ENCODE assay signal across 8 cellular contexts in the genomic region with DNA sequence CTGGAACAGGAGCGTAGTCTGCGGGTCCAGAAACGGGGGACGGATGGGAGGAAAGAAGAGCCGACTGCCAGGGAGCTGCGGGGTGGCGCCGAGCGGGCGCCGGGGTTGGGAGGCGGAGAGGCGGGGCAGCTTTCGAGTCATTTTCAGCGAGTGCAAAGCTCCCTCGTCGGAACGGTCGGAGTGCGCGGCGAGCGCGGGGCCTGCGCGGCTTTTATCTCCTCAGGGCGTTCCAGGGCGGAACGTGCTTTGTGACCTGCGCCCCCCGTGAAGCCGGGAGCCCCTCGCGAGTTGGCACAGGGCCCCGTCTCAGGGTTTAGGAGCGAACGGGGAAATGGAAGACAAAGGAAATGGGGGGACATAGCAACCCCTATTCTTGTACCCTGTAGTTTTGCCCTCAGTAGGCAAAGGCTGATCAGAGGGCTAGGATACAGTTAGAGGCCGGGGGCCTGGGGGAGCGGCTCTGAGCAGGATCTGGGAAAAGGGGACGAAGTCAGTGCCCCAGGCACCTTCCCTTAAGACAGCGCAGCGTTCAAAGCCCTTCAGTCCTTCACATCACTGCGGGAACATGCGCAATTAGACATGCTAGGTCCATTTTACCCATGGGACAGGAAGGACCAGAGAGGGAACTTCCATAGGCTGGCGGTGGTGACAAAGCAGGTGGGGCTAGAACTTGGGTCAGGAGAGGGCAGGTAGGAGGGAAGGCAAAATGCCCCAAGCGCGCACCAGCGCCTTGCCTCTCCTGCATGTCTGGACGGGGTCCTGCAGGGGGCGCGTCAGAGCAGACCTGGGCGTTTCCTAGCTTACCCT.
DNase-seq lines count a peak whose midpoint lies in the region; ATAC-seq and TF ChIP-seq lines count a peak whose summit lies in the region.

No MANE protein-coding gene starts in this region.

- peak; percentile 31 to 51 (median 49) for TF ChIP-seq CTCF in ascending aorta (IDR thresholded peaks at IDR 0.05)

- peak overlapping the region; percentile 59 to 61 for H3K4me3 ChIP-seq in ascending aorta

- intact Hi-C loops in ascending aorta (cut with DNase I), result loop anchor here (5.0 to 10.0 kb wide), 2 partner anchors 106 to 194 kb away; partner anchors contain the start of gene IL18R1

- peak; percentile 6 for DNase-seq in NCI-H510A treated with DMSO at 0.1 percent for 48 hours (lab: John Stamatoyannopoulos, UW)
- no peak for DNase-seq in NCI-H510A (lab: John Stamatoyannopoulos, UW)
- no peak for DNase-seq in ascending aorta (ENCODE audit: low spot score in 2 of 2)
- DNase-seq in iris pigment epithelial cell (ENCODE audit: low read depth), result peak; percentile 46
- DNase-seq in stimulated activated CD4-positive, alpha-beta T cell treated with anti-CD3 and anti-CD28 coated beads, Interleukin-15, amount 100 ng/mL, for 48 hours (ENCODE audit: low read depth in 2 of 2), result peak; percentile 59 to 60
- no peak for DNase-seq in GOT3 (lab: John Stamatoyannopoulos, UW)

- H3K27ac ChIP-seq in ascending aorta, result no peak overlapping the region

- H3K9me3 ChIP-seq in ascending aorta, result no peaks in the 10 kb centered on the region

- no peaks in the 10 kb centered on the region for H3K36me3 ChIP-seq in ascending aorta

- peaks cover 0 to 5% of the 10 kb centered on the region in 2 donors for H3K4me1 ChIP-seq in ascending aorta

- ATAC-seq in SK-N-SH treated with all-trans-retinoic acid at 6 μM for 48 hours (peak; percentile 91), GM19452 (IDR thresholded peaks at IDR 0.05; ENCODE audit: unreplicated experiment) (no peak)

- H3K27me3 ChIP-seq in ascending aorta, result no peaks in the 10 kb centered on the region

TF ChIP-seq in SK-N-SH treated with all-trans-retinoic acid at 6 μM for 48 hours, 23 proteins besides CTCF, POLR2A, EP300 and RAD21:
- no peak for TF ChIP-seq ZFP30 (CRISPR knock-in tag; IDR thresholded peaks at IDR 0.05)
- no peak for TF ChIP-seq CSDC2 (CRISPR knock-in tag; IDR thresholded peaks at IDR 0.05)
- no peak for TF ChIP-seq ZC3H10 (CRISPR knock-in tag; IDR thresholded peaks at IDR 0.05)
- TF ChIP-seq, protein P1, sequence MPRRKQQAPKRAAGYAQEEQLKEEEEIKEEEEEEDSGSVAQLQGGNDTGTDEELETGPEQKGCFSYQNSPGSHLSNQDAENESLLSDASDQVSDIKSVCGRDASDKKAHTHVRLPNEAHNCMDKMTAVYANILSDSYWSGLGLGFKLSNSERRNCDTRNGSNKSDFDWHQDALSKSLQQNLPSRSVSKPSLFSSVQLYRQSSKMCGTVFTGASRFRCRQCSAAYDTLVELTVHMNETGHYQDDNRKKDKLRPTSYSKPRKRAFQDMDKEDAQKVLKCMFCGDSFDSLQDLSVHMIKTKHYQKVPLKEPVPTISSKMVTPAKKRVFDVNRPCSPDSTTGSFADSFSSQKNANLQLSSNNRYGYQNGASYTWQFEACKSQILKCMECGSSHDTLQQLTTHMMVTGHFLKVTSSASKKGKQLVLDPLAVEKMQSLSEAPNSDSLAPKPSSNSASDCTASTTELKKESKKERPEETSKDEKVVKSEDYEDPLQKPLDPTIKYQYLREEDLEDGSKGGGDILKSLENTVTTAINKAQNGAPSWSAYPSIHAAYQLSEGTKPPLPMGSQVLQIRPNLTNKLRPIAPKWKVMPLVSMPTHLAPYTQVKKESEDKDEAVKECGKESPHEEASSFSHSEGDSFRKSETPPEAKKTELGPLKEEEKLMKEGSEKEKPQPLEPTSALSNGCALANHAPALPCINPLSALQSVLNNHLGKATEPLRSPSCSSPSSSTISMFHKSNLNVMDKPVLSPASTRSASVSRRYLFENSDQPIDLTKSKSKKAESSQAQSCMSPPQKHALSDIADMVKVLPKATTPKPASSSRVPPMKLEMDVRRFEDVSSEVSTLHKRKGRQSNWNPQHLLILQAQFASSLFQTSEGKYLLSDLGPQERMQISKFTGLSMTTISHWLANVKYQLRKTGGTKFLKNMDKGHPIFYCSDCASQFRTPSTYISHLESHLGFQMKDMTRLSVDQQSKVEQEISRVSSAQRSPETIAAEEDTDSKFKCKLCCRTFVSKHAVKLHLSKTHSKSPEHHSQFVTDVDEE (CRISPR knock-in tag; IDR thresholded peaks at IDR 0.05), result no peak
- no peak for TF ChIP-seq ESRRG (CRISPR knock-in tag; IDR thresholded peaks at IDR 0.05)
- no peak for TF ChIP-seq TOX (CRISPR knock-in tag; IDR thresholded peaks at IDR 0.05; ENCODE audit: borderline replicate concordance)
- no peak for TF ChIP-seq GLIS3 (CRISPR knock-in tag; IDR thresholded peaks at IDR 0.05)
- no peak for TF ChIP-seq PATZ1 (CRISPR knock-in tag; IDR thresholded peaks at IDR 0.05; ENCODE audit: borderline replicate concordance)
- no peak for TF ChIP-seq ISL1 (CRISPR knock-in tag; IDR thresholded peaks at IDR 0.05)
- TF ChIP-seq ZNF565 (CRISPR knock-in tag; conservative IDR thresholded peaks at IDR 0.05; ENCODE audit: low read depth), result no peak
- TF ChIP-seq ZNF8 (CRISPR knock-in tag; IDR thresholded peaks at IDR 0.05), result no peak
- no peak for TF ChIP-seq ZFP3 (CRISPR knock-in tag; IDR thresholded peaks at IDR 0.05)
- TF ChIP-seq BACH2 (CRISPR knock-in tag; IDR thresholded peaks at IDR 0.05; ENCODE audit: borderline replicate concordance), result no peak
- no peak for TF ChIP-seq TCF4 (CRISPR knock-in tag; IDR thresholded peaks at IDR 0.05; ENCODE audit: borderline replicate concordance)
- TF ChIP-seq RARB (CRISPR knock-in tag; IDR thresholded peaks at IDR 0.05), result no peak
- TF ChIP-seq OSR1 (CRISPR knock-in tag; IDR thresholded peaks at IDR 0.05), result no peak
- no peak for TF ChIP-seq ZNF70 (CRISPR knock-in tag; IDR thresholded peaks at IDR 0.05)
- TF ChIP-seq, protein P2, sequence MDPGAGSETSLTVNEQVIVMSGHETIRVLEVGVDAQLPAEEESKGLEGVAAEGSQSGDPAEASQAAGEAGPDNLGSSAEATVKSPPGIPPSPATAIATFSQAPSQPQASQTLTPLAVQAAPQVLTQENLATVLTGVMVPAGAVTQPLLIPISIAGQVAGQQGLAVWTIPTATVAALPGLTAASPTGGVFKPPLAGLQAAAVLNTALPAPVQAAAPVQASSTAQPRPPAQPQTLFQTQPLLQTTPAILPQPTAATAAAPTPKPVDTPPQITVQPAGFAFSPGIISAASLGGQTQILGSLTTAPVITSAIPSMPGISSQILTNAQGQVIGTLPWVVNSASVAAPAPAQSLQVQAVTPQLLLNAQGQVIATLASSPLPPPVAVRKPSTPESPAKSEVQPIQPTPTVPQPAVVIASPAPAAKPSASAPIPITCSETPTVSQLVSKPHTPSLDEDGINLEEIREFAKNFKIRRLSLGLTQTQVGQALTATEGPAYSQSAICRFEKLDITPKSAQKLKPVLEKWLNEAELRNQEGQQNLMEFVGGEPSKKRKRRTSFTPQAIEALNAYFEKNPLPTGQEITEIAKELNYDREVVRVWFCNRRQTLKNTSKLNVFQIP (CRISPR knock-in tag; IDR thresholded peaks at IDR 0.05; ENCODE audit: borderline replicate concordance, low read depth), result no peak
- no peak for TF ChIP-seq CREB5 (CRISPR knock-in tag; IDR thresholded peaks at IDR 0.05; ENCODE audit: low read depth)
- TF ChIP-seq SNAI2 (CRISPR knock-in tag; IDR thresholded peaks at IDR 0.05), result no peak

Comparison
In these comparisons a context has a peak if more than half of its experiments do, and no peak if none do; other contexts are left out.
1. DNase-seq: peak in NCI-H510A treated with DMSO at 0.1 percent for 48 hours (single experiment), iris pigment epithelial cell (single experiment) and stimulated activated CD4-positive, alpha-beta T cell treated with anti-CD3 and anti-CD28 coated beads, Interleukin-15, amount 100 ng/mL, for 48 hours (2 of 2); none in NCI-H510A (single experiment), ascending aorta (0 of 2) and GOT3 (single experiment).